21 cellular contexts compared by ENCODE assay signal in genomic region chr1:42195841-42196240, GRCh38. TPM values are rescaled to one million over a fixed set of nuclear protein-coding genes. Genes with fewer than 3 reads are reported as not detected.
DNase-seq lines count a peak whose midpoint lies in the region; ATAC-seq and TF ChIP-seq lines count a peak whose summit lies in the region.
"Had no signal": no experiment of that assay in that cellular context is flagged by ENCODE, and none has a peak within 500 bp of the region (broad histone marks: within the 10 kb centered on the region; RNA-seq: fewer than 3 reads in every experiment).

No MANE protein-coding gene starts in this region.

- 95 to 96% methylated on average over 3 of the region's 3 CpGs for WGBS in heart right ventricle, 2 donors

- H3K36me3 ChIP-seq in cardiac muscle cell (peaks cover 25% of the 10 kb centered on the region), heart right ventricle (peaks cover 0 to 84% (median 9%) of the 10 kb centered on the region in 9 donors)

- TF ChIP-seq CTCF in cardiac muscle cell (IDR thresholded peaks at IDR 0.05; ENCODE audit: low read depth, low read length) = no peak
- TF ChIP-seq CTCF in heart right ventricle (IDR thresholded peaks at IDR 0.05) = no peak
- no peak for TF ChIP-seq CTCF in epithelial cell of esophagus (IDR thresholded peaks at IDR 0.05; ENCODE audit: insufficient read depth, low read depth, low read length, missing control alignments)

- intact Hi-C loops in heart right ventricle (cut with DNase I) = no loop called here

- H3K9me3 ChIP-seq in cardiac muscle cell (ENCODE audit: low read depth) (no peaks in the 10 kb centered on the region), heart right ventricle (no peaks in the 10 kb centered on the region)
- H3K9me3 ChIP-seq: BLaER1 had no signal

- no peaks in the 10 kb centered on the region for H3K27me3 ChIP-seq in cardiac muscle cell
- H3K27me3 ChIP-seq in heart right ventricle = no peaks in the 10 kb centered on the region
- H3K27me3 ChIP-seq: BLaER1 had no signal

- H3K4me3 ChIP-seq in cardiac muscle cell (no peak overlapping the region), heart right ventricle (no peak overlapping the region), epithelial cell of esophagus (ENCODE audit: low read length) (no peak overlapping the region)
- H3K4me3 ChIP-seq: BLaER1 had no signal

- ATAC-seq in heart right ventricle (no peak), HG03571 (IDR thresholded peaks at IDR 0.05; ENCODE audit: unreplicated experiment) (no peak), HG02981 (IDR thresholded peaks at IDR 0.05; ENCODE audit: unreplicated experiment) (no peak), HG03045 (IDR thresholded peaks at IDR 0.05; ENCODE audit: unreplicated experiment) (no peak)

- H3K27ac ChIP-seq in cardiac muscle cell (peak overlapping the region; percentile 51), heart right ventricle (no peak overlapping the region)
- H3K27ac ChIP-seq: BLaER1, HL-60 had no signal

- H3K4me1 ChIP-seq in cardiac muscle cell (ENCODE audit: low read depth) (no peaks in the 10 kb centered on the region), heart right ventricle (no peaks in the 10 kb centered on the region)
- H3K4me1 ChIP-seq: BLaER1 had no signal

- DNase-seq in cardiac muscle cell (ENCODE audit: low read depth in 1 of 2, low spot score in 1 of 2) (no peak), heart right ventricle (no peak), epithelial cell of esophagus (ENCODE audit: low read depth) (peak; percentile 57), kidney tubule cell (ENCODE audit: low spot score) (peak; percentile 41), COR-L47 (lab: John Stamatoyannopoulos, UW) (no peak)
- DNase-seq: 8988T; Calu3; CD4-positive, alpha-beta memory T cell; DMS79 treated with DMSO at 0.1 percent for 48 hours; GF-D8; H9 had no signal

RNA-seq across cellular contexts. Expression of gene GUCA2A, which starts 31.3 kb away (rescaled TPM):
- not detected in 2 replicates for total RNA-seq in cardiac muscle cell
- polyA plus RNA-seq in cardiac muscle cell = not detected in 2 replicates
- total RNA-seq in heart right ventricle = not detected
- polyA plus RNA-seq in heart right ventricle = not detected
- total RNA-seq: A673; Calu3; CD4-positive, alpha-beta memory T cell; H1; H9 had no signal
- polyA plus RNA-seq: AG04450; CD14-positive monocyte; CD4-positive, alpha-beta memory T cell; H1 had no signal

RNA-seq across cellular contexts. Expression of gene GUCA2B, which starts 42.6 kb away (rescaled TPM):
- not detected in 2 replicates for total RNA-seq in cardiac muscle cell
- not detected in 2 replicates for polyA plus RNA-seq in cardiac muscle cell
- under 1 TPM in 1 of 10 donors, not detected in 9; 0.44 TPM for total RNA-seq in heart right ventricle
- not detected for polyA plus RNA-seq in heart right ventricle
- total RNA-seq: A673; Calu3; CD4-positive, alpha-beta memory T cell; H1; H9; HT1080 had no signal
- polyA plus RNA-seq: AG04450; CD14-positive monocyte; CD4-positive, alpha-beta memory T cell; H1 had no signal

Comparison
In these comparisons a context has a peak if more than half of its experiments do, and no peak if none do; other contexts are left out.
1. DNase-seq: peak in epithelial cell of esophagus (single experiment) and kidney tubule cell (single experiment); none in cardiac muscle cell (0 of 2), heart right ventricle (0 of 2) and COR-L47 (single experiment).